Comparison of ENCODE assay signal across 8 cellular contexts in the genomic region with DNA sequence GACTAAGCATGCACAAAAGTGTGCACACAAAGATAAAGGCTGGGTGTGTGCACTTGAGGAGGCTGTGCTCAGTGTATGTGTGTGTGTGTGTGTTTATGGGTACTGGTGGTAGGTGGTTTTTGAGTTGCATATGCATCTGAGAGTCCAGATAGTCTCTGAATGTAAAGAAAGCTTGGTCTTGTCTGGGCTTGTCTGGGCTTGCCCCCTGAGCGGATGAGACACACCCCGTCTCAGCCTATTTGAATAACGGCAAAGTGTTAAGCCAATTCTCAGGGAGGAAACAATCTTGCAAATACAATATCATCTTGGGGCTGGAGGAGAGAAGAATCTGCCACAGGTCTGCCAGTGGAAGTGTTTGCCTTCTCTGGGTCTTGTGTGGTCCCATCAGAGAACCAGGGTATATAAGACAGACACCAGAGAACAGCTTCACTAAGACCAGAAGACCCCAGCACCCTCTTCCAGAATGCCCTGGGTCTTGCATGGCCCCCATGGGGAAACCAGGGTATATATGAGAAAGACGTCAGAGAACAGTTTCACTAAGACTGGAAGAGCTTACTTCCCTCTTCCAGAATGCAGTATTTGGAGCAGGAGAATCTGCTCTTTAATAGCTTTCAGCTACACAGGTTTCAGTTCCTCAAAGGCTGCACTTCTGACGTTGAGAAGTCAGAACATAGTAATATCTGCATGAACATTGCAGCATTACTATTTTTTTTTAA. TPM values are rescaled to one million over a fixed set of nuclear protein-coding genes. Genes with fewer than 3 reads are reported as not detected.
DNase-seq lines count a peak whose midpoint lies in the region; ATAC-seq and TF ChIP-seq lines count a peak whose summit lies in the region.

No MANE protein-coding gene starts in this region.

- ATAC-seq in GM21390 (IDR thresholded peaks at IDR 0.05; ENCODE audit: unreplicated experiment) = peak; percentile 72
- ATAC-seq in HG03520 (IDR thresholded peaks at IDR 0.05; ENCODE audit: unreplicated experiment) = peak; percentile 67

- H3K9me3 ChIP-seq in WERI-Rb-1 (ENCODE audit: severe bottlenecking) (peaks cover 9% of the 10 kb centered on the region), uterus (no peaks in the 10 kb centered on the region)

- H3K4me1 ChIP-seq in uterus = no peaks in the 10 kb centered on the region

- H3K36me3 ChIP-seq in WERI-Rb-1 = no peaks in the 10 kb centered on the region
- no peaks in the 10 kb centered on the region for H3K36me3 ChIP-seq in uterus

- peak overlapping the region; percentile 89 for H3K27ac ChIP-seq in WERI-Rb-1
- no peak overlapping the region for H3K27ac ChIP-seq in uterus

- H3K27me3 ChIP-seq in WERI-Rb-1 (ENCODE audit: insufficient read depth, low read depth, severe bottlenecking) (no peaks in the 10 kb centered on the region), uterus (no peaks in the 10 kb centered on the region)

- DNase-seq in GM13977 (ENCODE audit: low spot score) (peak; percentile 77), WERI-Rb-1 (peak; percentile 78), superior temporal gyrus (ENCODE audit: extremely low spot score) (peak; percentile 13), DMS79 treated with DMSO at 0.1 percent for 48 hours (lab: John Stamatoyannopoulos, UW) (no peak), foreskin melanocyte (no peak), uterus (no peak)

- TF ChIP-seq CTCF in GM13977 (IDR thresholded peaks at IDR 0.05; ENCODE audit: extremely low read depth, insufficient read depth, missing control alignments) (no peak), WERI-Rb-1 (IDR thresholded peaks at IDR 0.05; ENCODE audit: low read depth, low read length) (no peak), uterus (IDR thresholded peaks at IDR 0.05) (no peak)

- no peak overlapping the region for H3K4me3 ChIP-seq in WERI-Rb-1 (ENCODE audit: low read depth, low read length)
- no peak overlapping the region for H3K4me3 ChIP-seq in uterus

- no peak for TF ChIP-seq POLR2A in uterus (IDR thresholded peaks at IDR 0.05)

- in situ Hi-C loops in GM13977 (cut with MboI; ENCODE audit: low pct_unique_long_range_greater_than_20kb, low sequenced_read_pairs, unreplicated experiment) = no loop called here

- intact Hi-C loops in uterus (cut with DNase I; ENCODE audit: low total_unique reads) = no loop called here

RNA-seq across cellular contexts. Expression of gene CD70, which starts 13.4 kb away (rescaled TPM):
- total RNA-seq in uterus = 1 to 10 TPM in 1 of 4 donors, not detected in 3; 1.2 TPM

RNA-seq across cellular contexts. Expression of gene TNFSF9, which starts 46.7 kb away (rescaled TPM):
- total RNA-seq in uterus = under 1 TPM in 1 of 4 donors, not detected in 3; 0.28 TPM

Comparison
In these comparisons a context has a peak if more than half of its experiments do, and no peak if none do; other contexts are left out.
1. DNase-seq: peak in GM13977 (single experiment), WERI-Rb-1 (single experiment) and superior temporal gyrus (single experiment); none in DMS79 treated with DMSO at 0.1 percent for 48 hours (single experiment), foreskin melanocyte (single experiment) and uterus (0 of 2).